In the genomic region with DNA sequence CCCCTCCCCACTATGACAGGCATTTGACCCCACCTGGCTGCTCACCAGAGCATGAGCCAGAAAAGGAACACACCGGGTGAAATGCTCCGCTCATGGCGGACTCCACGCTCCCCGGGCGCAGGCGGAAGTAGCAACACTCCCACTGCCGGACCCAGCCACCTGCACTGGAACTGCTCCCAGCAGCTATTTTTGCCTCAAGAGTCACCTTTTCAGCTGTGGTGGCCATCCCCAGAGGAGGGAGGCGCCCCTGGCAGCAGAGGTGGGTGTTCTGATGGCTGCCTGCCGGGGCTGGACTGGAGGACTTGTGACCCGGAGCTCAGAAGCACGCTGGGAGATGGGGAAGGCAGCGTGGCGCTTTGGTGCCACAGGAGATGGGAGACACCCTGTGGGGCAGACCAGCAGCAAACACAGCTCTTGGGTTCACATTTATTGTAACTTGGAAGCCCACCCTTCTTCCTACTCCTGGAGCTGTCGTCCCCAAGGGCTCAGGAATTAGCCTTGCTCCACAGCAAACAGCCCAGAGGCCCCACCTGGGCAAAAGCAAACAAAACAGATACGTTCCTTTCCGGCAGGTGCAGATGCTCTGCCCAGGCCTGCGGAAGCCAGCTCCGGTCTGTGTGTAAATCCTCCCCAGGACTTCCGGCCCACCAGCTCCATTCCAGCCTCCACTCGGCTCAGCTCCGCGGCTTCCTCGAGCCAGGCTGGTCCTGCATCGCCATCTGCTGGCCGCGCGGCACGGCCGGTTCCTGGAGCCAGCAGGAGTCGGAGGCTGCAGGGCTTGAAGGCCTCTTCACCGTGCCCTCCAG, we compare ENCODE assay signal across 8 cellular contexts. TPM values are rescaled to one million over a fixed set of nuclear protein-coding genes. Genes with fewer than 3 reads are reported as not detected.
A peak's percentile ranks its signal among the peaks of the same experiment; 100 is the strongest.
DNase-seq lines count a peak whose midpoint lies in the region; ATAC-seq lines count a peak whose summit lies in the region.

No MANE protein-coding gene starts in this region.

- no peaks in the 10 kb centered on the region for H3K9me3 Mint-ChIP-seq in activated CD4-positive, alpha-beta T cell treated with anti-CD3 and anti-CD28 coated beads for 36 hours (ENCODE audit: low read depth)

- H3K27me3 Mint-ChIP-seq in activated CD4-positive, alpha-beta T cell treated with anti-CD3 and anti-CD28 coated beads for 36 hours: no peaks in the 10 kb centered on the region

- POLR2A ChIA-PET in activated CD4-positive, alpha-beta T cell treated with anti-CD3 and anti-CD28 coated beads for 36 hours (lab: Charles Lee): interaction anchor here (0.7 to 1.8 kb wide), 12 partner anchors 8 to 465 kb away, joined by 3 to 27 read pairs (median 6); a partner anchor contains a TSS

- peak; percentile 77 for DNase-seq in DMS79 treated with DMSO at 0.1 percent for 48 hours (lab: John Stamatoyannopoulos, UW)
- peak; percentile 80 for DNase-seq in NCI-H510A (lab: John Stamatoyannopoulos, UW)
- DNase-seq in activated CD4-positive, alpha-beta T cell treated with anti-CD3 and anti-CD28 coated beads for 36 hours: peak; percentile 96
- peak; percentile 92 for DNase-seq in cerebellum (ENCODE audit: low spot score)
- DNase-seq in left colon: peak; percentile 91 to 93
- peak; percentile 74 to 87 for DNase-seq in stimulated activated CD4-positive, alpha-beta T cell treated with anti-CD3 and anti-CD28 coated beads, Interleukin-1b, Interleukin-23, amount 100 ng/mL, for 1 hour (ENCODE audit: low read depth in 2 of 2)

- peaks cover 75% of the 10 kb centered on the region for H3K4me1 Mint-ChIP-seq in activated CD4-positive, alpha-beta T cell treated with anti-CD3 and anti-CD28 coated beads for 36 hours

- CTCF ChIA-PET in activated CD4-positive, alpha-beta T cell treated with anti-CD3 and anti-CD28 coated beads for 36 hours (lab: Charles Lee): interaction anchor here (0.6 to 4.8 kb wide), 38 partner anchors 8 to 591 kb away, joined by 3 to 100 read pairs (median 4); a partner anchor contains a TSS

- peak overlapping the region; percentile 81 for H3K27ac Mint-ChIP-seq in activated CD4-positive, alpha-beta T cell treated with anti-CD3 and anti-CD28 coated beads for 36 hours

- peak overlapping the region; percentile 67 for H3K4me3 Mint-ChIP-seq in activated CD4-positive, alpha-beta T cell treated with anti-CD3 and anti-CD28 coated beads for 36 hours

- H3K36me3 Mint-ChIP-seq in activated CD4-positive, alpha-beta T cell treated with anti-CD3 and anti-CD28 coated beads for 36 hours (ENCODE audit: low read depth): peaks cover 59% of the 10 kb centered on the region

- ATAC-seq in HG03175 (IDR thresholded peaks at IDR 0.05; ENCODE audit: unreplicated experiment): peak; percentile 33
- peak; percentile 37 for ATAC-seq in activated CD4-positive, alpha-beta T cell treated with anti-CD3 and anti-CD28 coated beads for 36 hours
- peak; percentile 44 for ATAC-seq in left colon
- no peak for ATAC-seq in GM19397 (IDR thresholded peaks at IDR 0.05; ENCODE audit: unreplicated experiment)

- intact Hi-C loops in activated CD4-positive, alpha-beta T cell treated with anti-CD3 and anti-CD28 coated beads for 36 hours (cut with DNase I, micrococcal nuclease): loop anchor here (1.0 to 10.0 kb wide), 5 partner anchors 36 to 824 kb away; a partner anchor contains a TSS
- intact Hi-C loops in left colon (cut with DNase I, micrococcal nuclease): loop anchor here in 1 of 2 donors (2.0 kb wide), 1 partner anchor 36 kb away; no protein-coding TSS in a partner anchor

RNA-seq across cellular contexts. Expression of a gene that starts 3.7 kb away (rescaled TPM):
- total RNA-seq in activated CD4-positive, alpha-beta T cell treated with anti-CD3 and anti-CD28 coated beads for 36 hours: 10 to 100 TPM; 42.8 to 68.8 TPM
- 18.0 TPM for total RNA-seq in cerebellum
- 10 to 100 TPM; 57.6 to 60.7 TPM for total RNA-seq in left colon

RNA-seq across cellular contexts. Expression of a gene that starts 8.5 kb away (rescaled TPM):
- 100 to 1,000 TPM; 580 to 680 TPM for total RNA-seq in activated CD4-positive, alpha-beta T cell treated with anti-CD3 and anti-CD28 coated beads for 36 hours
- 70.2 TPM for total RNA-seq in cerebellum
- total RNA-seq in left colon: 100 to 1,000 TPM; 256 to 277 TPM

RNA-seq across cellular contexts. Expression of a gene that starts 26.8 kb away (rescaled TPM):
- total RNA-seq in activated CD4-positive, alpha-beta T cell treated with anti-CD3 and anti-CD28 coated beads for 36 hours: 10 to 100 TPM; 43.2 to 44.9 TPM
- total RNA-seq in cerebellum (24.8 TPM), left colon (10 to 100 TPM; 33.1 to 36.3 TPM)

RNA-seq across cellular contexts. Expression of a gene that starts 41.7 kb away (rescaled TPM):
- total RNA-seq in activated CD4-positive, alpha-beta T cell treated with anti-CD3 and anti-CD28 coated beads for 36 hours: under 1 TPM; 0.37 to 0.39 TPM
- 0.91 TPM for total RNA-seq in cerebellum
- under 1 TPM; 0.18 to 0.31 TPM for total RNA-seq in left colon
